ENCODE assay signal across 8 cellular contexts in the genomic region with DNA sequence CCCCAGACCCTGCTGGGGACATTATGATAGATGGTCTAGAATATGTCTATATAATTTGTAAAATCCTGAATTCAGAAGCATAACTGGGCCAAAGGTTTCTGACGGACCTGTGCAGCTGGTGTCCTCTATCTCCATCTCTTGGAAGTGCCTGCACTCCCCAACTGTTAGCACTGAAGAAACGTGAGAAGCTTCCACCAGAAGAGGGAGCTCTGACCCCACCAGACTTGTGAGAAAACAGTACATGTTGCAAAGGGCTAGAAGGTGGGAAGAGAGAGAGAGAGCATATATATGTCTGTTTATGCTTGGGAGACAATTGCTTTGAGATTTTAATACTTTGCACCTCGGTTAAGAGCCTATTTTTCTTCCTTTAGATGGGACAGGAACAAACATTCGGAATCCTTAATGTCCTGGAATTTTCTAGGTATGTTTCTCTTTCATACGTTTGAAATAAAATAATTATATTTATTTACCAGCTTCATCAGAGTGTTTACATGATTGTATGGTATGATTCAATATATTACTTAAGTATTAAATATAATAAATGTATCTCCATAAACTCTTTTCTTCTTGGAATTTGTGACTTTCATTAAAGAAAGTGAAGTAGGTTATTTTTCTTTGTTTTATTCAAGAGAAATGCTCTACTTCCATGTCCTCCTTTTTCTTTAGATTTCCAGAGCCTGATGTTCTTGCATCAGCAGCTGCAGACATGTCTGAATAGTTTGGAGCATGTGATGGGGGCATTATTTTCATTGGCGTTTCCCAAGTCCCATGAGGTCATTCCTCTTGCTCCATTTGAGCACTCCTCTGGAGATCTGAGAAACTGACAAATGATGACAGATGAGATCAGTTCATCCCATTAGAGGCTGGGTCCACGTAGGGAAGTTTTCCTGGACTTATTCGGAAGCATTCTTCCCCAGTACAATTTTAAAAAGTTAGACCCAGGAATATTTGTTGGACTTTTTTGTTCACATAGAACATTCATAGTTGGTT.
DNase-seq lines count a peak whose midpoint lies in the region; ATAC-seq lines count a peak whose summit lies in the region.

No MANE protein-coding gene starts in this region.

- H3K4me1 Mint-ChIP-seq in immature natural killer cell = no peaks in the 10 kb centered on the region

- ATAC-seq in HG02885 (IDR thresholded peaks at IDR 0.05; ENCODE audit: poor library complexity, unreplicated experiment) (peak; percentile 72), GM18517 (IDR thresholded peaks at IDR 0.05; ENCODE audit: unreplicated experiment) (no peak)

- H3K27ac Mint-ChIP-seq in immature natural killer cell = no peak overlapping the region

- H3K27me3 Mint-ChIP-seq in immature natural killer cell (ENCODE audit: low read depth in 3 of 3) = peaks cover 0 to 12% (median 10%) of the 10 kb centered on the region in 3 donors

- no peak overlapping the region for H3K4me3 Mint-ChIP-seq in immature natural killer cell

- DNase-seq in GF-D8 (lab: John Stamatoyannopoulos, UW) (peak; percentile 48), NCI-H2171 treated with DMSO at 0.1 percent for 48 hours (lab: John Stamatoyannopoulos, UW) (peak; percentile 83), UCSD-AML1 (lab: John Stamatoyannopoulos, UW; ENCODE audit: unreplicated experiment) (peak; percentile 59), brain pericyte (ENCODE audit: low read depth, low spot score) (peak; percentile 77), immature natural killer cell (peak; percentile 46 to 67 (median 56))
- peak; percentile 33 to 64 for DNase-seq in stimulated activated CD4-positive, alpha-beta T cell treated with anti-CD3 and anti-CD28 coated beads, Interleukin-15, amount 100 ng/mL, for 48 hours (ENCODE audit: low read depth in 2 of 2)

- H3K9me3 Mint-ChIP-seq in immature natural killer cell = no peaks in the 10 kb centered on the region

- no peaks in the 10 kb centered on the region for H3K36me3 Mint-ChIP-seq in immature natural killer cell
